In genomic region chr17:33492731-33493260, GRCh38 we compare ENCODE assay signal across 29 cellular contexts.
"Had no signal": no experiment of that assay in that cellular context is flagged by ENCODE, and none has a peak within 500 bp of the region (broad histone marks: within the 10 kb centered on the region; RNA-seq: fewer than 3 reads in every experiment).

No MANE protein-coding gene starts in this region.

- H3K27me3 ChIP-seq: ascending aorta, cardiac muscle cell, MG63, Peyer's patch, SJSA1 had no signal

- H3K27ac ChIP-seq: ascending aorta, cardiac muscle cell, SJSA1 had no signal

- H3K4me3 ChIP-seq: ascending aorta, cardiac muscle cell, MG63, Peyer's patch, SJSA1 had no signal

- H3K36me3 ChIP-seq: ascending aorta, cardiac muscle cell, MG63, Peyer's patch, SJSA1 had no signal

- H3K9ac ChIP-seq: SK-N-SH had no signal

- H3K4me1 ChIP-seq: ascending aorta, SJSA1 had no signal

- DNase-seq: activated CD4-positive, alpha-beta T cell treated with anti-CD3 and anti-CD28 coated beads, Interleukin-2, amount 10 ng/mL, durations not matched to agents 24 days and 14 days; activated CD4-positive, alpha-beta T cell treated with anti-CD3 and anti-CD28 coated beads, Interleukin-2, amount 50 U/mL, for 4 hours; activated CD8-positive, alpha-beta T cell treated with anti-CD3 and anti-CD28 coated beads, Interleukin-2, amount 10 ng/mL, durations not matched to agents 7 days and 5 days; activated gamma-delta T cell; activated naive CD4-positive, alpha-beta T cell treated with Interleukin-2 at 50 U/mL for 16 hours; activated naive CD8-positive, alpha-beta T cell treated with anti-CD3 and anti-CD28 coated beads, Interleukin-2, amount 10 ng/mL, durations not matched to agents 7 days and 5 days; activated T-cell treated with anti-CD3 and anti-CD28 coated beads, Interleukin-2, amount 50 U/mL, for 24 hours; amygdala; Kasumi-1; MG63; NCI-H1048; NCI-H1436 treated with DMSO at 0.1 percent for 48 hours; NCI-H1694 treated with DMSO at 0.1 percent for 48 hours; NCI-H2029; NCI-H2107; NCI-H2171; NCI-H510A; NCI-H526; NCI-H748 treated with DMSO at 0.1 percent for 48 hours; NK-92 treated with Interleukin-12 subunit alpha and Interleukin-12 subunit beta, amount 100 ng/mL, for 24 hours; PC-3; Peyer's patch; RPMI8226; SHP77 treated with DMSO at 0.1 percent for 48 hours; SK-N-SH had no signal

- ATAC-seq: activated CD8-positive, alpha-beta T cell treated with anti-CD3 and anti-CD28 coated beads, Interleukin-2, amount 10 ng/mL, durations not matched to agents 7 days and 5 days; PC-3 had no signal

- H3K4me2 ChIP-seq: SK-N-SH had no signal

- FAIRE-seq: TTC549 had no signal

- H3K9me3 ChIP-seq: ascending aorta, MG63, Peyer's patch, SJSA1, SK-N-SH had no signal
